In genomic region chr11:41836426-41836825, GRCh38 we compare ENCODE assay signal across 24 cellular contexts.
"Had no signal": no experiment of that assay in that cellular context is flagged by ENCODE, and none has a peak within 500 bp of the region (broad histone marks: within the 10 kb centered on the region; RNA-seq: fewer than 3 reads in every experiment).

No MANE protein-coding gene starts in this region.

- H3K9me3 ChIP-seq: psoas muscle had no signal

- H3K36me3 ChIP-seq: gastroesophageal sphincter, left ventricle myocardium inferior, lower lobe of right lung, stomach had no signal

- H3K27me3 ChIP-seq: gastroesophageal sphincter, stomach had no signal

- H3K27ac Mint-ChIP-seq: endodermal cell; immature natural killer cell; memory B cell; mesothelial cell of epicardium; natural killer cell treated with Interleukin-12 subunit alpha and Interleukin-12 subunit beta and Interleukin-15 and Interleukin-18, amount 100 ng/mL, for 72 hours had no signal

- H3K4me3 Mint-ChIP-seq: endodermal cell; immature natural killer cell; memory B cell; mesothelial cell of epicardium; natural killer cell treated with Interleukin-12 subunit alpha and Interleukin-12 subunit beta and Interleukin-15 and Interleukin-18, amount 100 ng/mL, for 72 hours had no signal

- H3K27ac ChIP-seq: coronary artery, gastroesophageal sphincter, left ventricle myocardium inferior, lower lobe of right lung, parathyroid adenoma, psoas muscle, skin epidermis, stomach had no signal

- H3K36me3 Mint-ChIP-seq: immature natural killer cell, memory B cell, mesothelial cell of epicardium had no signal

- H3K27me3 Mint-ChIP-seq: memory B cell; natural killer cell treated with Interleukin-12 subunit alpha and Interleukin-12 subunit beta and Interleukin-15 and Interleukin-18, amount 100 ng/mL, for 72 hours had no signal

- H3K4me1 Mint-ChIP-seq: endodermal cell, immature natural killer cell, memory B cell, mesothelial cell of epicardium had no signal

- H3K4me1 ChIP-seq: gastroesophageal sphincter, left ventricle myocardium inferior, lower lobe of right lung, parathyroid adenoma, psoas muscle, stomach had no signal

- DNase-seq: effector CD4-positive, alpha-beta T cell; endodermal cell; foreskin fibroblast; glutamatergic neuron; immature natural killer cell; kidney; left cardiac atrium; left ventricle myocardium inferior; lower lobe of right lung; psoas muscle; retina; stimulated activated CD4-positive, alpha-beta T cell treated with anti-CD3 and anti-CD28 coated beads, Interleukin-2, amount 100 ng/mL, for 24 hours; stimulated activated CD4-positive, alpha-beta T cell treated with anti-CD3 and anti-CD28 coated beads, Interleukin-4, amount 100 ng/mL, for 4 hours; stimulated activated naive CD4-positive, alpha-beta T cell; stomach; substantia nigra; trophoblast cell had no signal

- H3K4me3 ChIP-seq: coronary artery, gastroesophageal sphincter, left ventricle myocardium inferior, lower lobe of right lung, psoas muscle, skin epidermis, stomach had no signal
